In the genomic region with DNA sequence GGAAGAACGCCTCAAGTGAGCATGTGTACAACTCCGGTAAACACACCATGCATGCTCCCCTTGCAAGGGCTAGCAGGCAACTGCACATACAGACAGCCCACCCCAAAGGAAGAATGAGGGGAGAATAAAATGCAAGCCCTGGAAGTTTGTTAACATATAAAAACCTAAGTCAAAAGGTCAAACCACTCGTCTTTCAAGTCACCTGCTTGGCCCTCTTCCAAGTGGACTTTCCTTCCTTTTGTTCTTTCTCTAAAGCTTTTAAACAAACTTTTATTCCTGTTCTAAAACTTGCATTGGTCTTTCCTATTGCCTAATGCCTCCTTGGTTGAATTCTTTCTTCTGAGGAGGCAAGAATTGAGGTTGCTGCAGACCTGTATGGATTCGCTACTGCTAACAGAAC, we compare ENCODE assay signal across 37 cellular contexts.
"Had no signal": no experiment of that assay in that cellular context is flagged by ENCODE, and none has a peak within 500 bp of the region (broad histone marks: within the 10 kb centered on the region; RNA-seq: fewer than 3 reads in every experiment).

No MANE protein-coding gene starts in this region.

- FAIRE-seq: bronchial epithelial cell, TTC549 had no signal

- H3K27ac ChIP-seq: ascending aorta, cardiac muscle cell, VCaP had no signal

- H3K36me3 ChIP-seq: ascending aorta, cardiac muscle cell had no signal

- H3K27me3 Mint-ChIP-seq: activated B cell treated with CpG ODN at 0.5 μM for 24 hours; activated CD4-positive, alpha-beta memory T cell treated with anti-CD3 and anti-CD28 coated beads, Interleukin-2, amount 10 ng/mL, durations not matched to agents 7 days and 5 days; activated CD4-positive, alpha-beta T cell treated with anti-CD3 and anti-CD28 coated beads, Interleukin-2, amount 10 ng/mL, durations not matched to agents 7 days and 5 days; activated CD8-positive, alpha-beta memory T cell treated with anti-CD3 and anti-CD28 coated beads, Interleukin-2, amount 10 ng/mL, durations not matched to agents 7 days and 5 days; activated naive CD4-positive, alpha-beta T cell treated with anti-CD3 and anti-CD28 coated beads, Interleukin-2, amount 10 ng/mL, durations not matched to agents 7 days and 5 days; activated naive CD8-positive, alpha-beta T cell; activated naive CD8-positive, alpha-beta T cell treated with anti-CD3 and anti-CD28 coated beads, Interleukin-2, amount 10 ng/mL, durations not matched to agents 7 days and 5 days; activated naive CD8-positive, alpha-beta T cell treated with anti-CD3 and anti-CD28 coated beads, Interleukin-2, amount 50 U/mL, for 24 hours; brain had no signal

- H3K27ac Mint-ChIP-seq: activated B cell treated with CpG ODN at 0.5 μM for 24 hours; activated CD4-positive, alpha-beta memory T cell treated with anti-CD3 and anti-CD28 coated beads, Interleukin-2, amount 10 ng/mL, durations not matched to agents 7 days and 5 days; activated CD4-positive, alpha-beta T cell treated with anti-CD3 and anti-CD28 coated beads, Interleukin-2, amount 10 ng/mL, durations not matched to agents 7 days and 5 days; activated CD8-positive, alpha-beta memory T cell treated with anti-CD3 and anti-CD28 coated beads, Interleukin-2, amount 10 ng/mL, durations not matched to agents 7 days and 5 days; activated CD8-positive, alpha-beta T cell treated with anti-CD3 and anti-CD28 coated beads, Interleukin-2, amount 10 ng/mL, durations not matched to agents 7 days and 5 days; activated naive CD4-positive, alpha-beta T cell treated with anti-CD3 and anti-CD28 coated beads, Interleukin-2, amount 10 ng/mL, durations not matched to agents 7 days and 5 days; activated naive CD4-positive, alpha-beta T cell treated with anti-CD3 and anti-CD28 coated beads, Interleukin-2, amount 50 U/mL, for 24 hours; activated naive CD8-positive, alpha-beta T cell; activated naive CD8-positive, alpha-beta T cell treated with anti-CD3 and anti-CD28 coated beads, Interleukin-2, amount 10 ng/mL, durations not matched to agents 7 days and 5 days; activated naive CD8-positive, alpha-beta T cell treated with anti-CD3 and anti-CD28 coated beads, Interleukin-2, amount 50 U/mL, for 24 hours; activated T-cell treated with anti-CD3 and anti-CD28 coated beads, Interleukin-2, amount 50 U/mL, for 24 hours; activated T-helper 2 cell treated with anti-CD3 and anti-CD28 coated beads, Interferon-gamma antibody, Interleukin-2, Interleukin-4, amounts not matched to agents 10 μg/mL and 5 μg/mL and 100 μg/mL, durations not matched to agents 14 hours and 24 hours and 36 hours; brain; T-helper 1 cell treated with Interleukin-12 subunit alpha and Interleukin-12 subunit beta and Interleukin-4 antibody, amounts not matched to agents 30 μg/mL and 1 μg/mL, for 36 hours; T-helper 2 cell treated with Interferon-gamma antibody and Interleukin-4, amounts not matched to agents 5 μg/mL and 100 μg/mL, for 36 hours had no signal

- H3K27me3 ChIP-seq: ascending aorta, cardiac muscle cell had no signal

- H3K4me3 Mint-ChIP-seq: activated B cell treated with CpG ODN at 0.5 μM for 24 hours; activated CD4-positive, alpha-beta memory T cell treated with anti-CD3 and anti-CD28 coated beads, Interleukin-2, amount 10 ng/mL, durations not matched to agents 7 days and 5 days; activated CD4-positive, alpha-beta T cell treated with anti-CD3 and anti-CD28 coated beads, Interleukin-2, amount 10 ng/mL, durations not matched to agents 7 days and 5 days; activated CD8-positive, alpha-beta memory T cell treated with anti-CD3 and anti-CD28 coated beads, Interleukin-2, amount 10 ng/mL, durations not matched to agents 7 days and 5 days; activated CD8-positive, alpha-beta T cell treated with anti-CD3 and anti-CD28 coated beads, Interleukin-2, amount 10 ng/mL, durations not matched to agents 7 days and 5 days; activated naive CD4-positive, alpha-beta T cell treated with anti-CD3 and anti-CD28 coated beads, Interleukin-2, amount 10 ng/mL, durations not matched to agents 7 days and 5 days; activated naive CD4-positive, alpha-beta T cell treated with anti-CD3 and anti-CD28 coated beads, Interleukin-2, amount 50 U/mL, for 24 hours; activated naive CD8-positive, alpha-beta T cell; activated naive CD8-positive, alpha-beta T cell treated with anti-CD3 and anti-CD28 coated beads, Interleukin-2, amount 10 ng/mL, durations not matched to agents 7 days and 5 days; activated naive CD8-positive, alpha-beta T cell treated with anti-CD3 and anti-CD28 coated beads, Interleukin-2, amount 50 U/mL, for 24 hours; activated T-cell treated with anti-CD3 and anti-CD28 coated beads, Interleukin-2, amount 50 U/mL, for 24 hours; central memory CD8-positive, alpha-beta T cell; T-helper 1 cell treated with Interleukin-12 subunit alpha and Interleukin-12 subunit beta and Interleukin-4 antibody, amounts not matched to agents 30 μg/mL and 1 μg/mL, for 36 hours; T-helper 2 cell treated with Interferon-gamma antibody and Interleukin-4, amounts not matched to agents 5 μg/mL and 100 μg/mL, for 36 hours had no signal

- DNase-seq: activated B cell treated with CpG ODN at 0.5 μM for 24 hours; activated CD4-positive, alpha-beta memory T cell treated with anti-CD3 and anti-CD28 coated beads, Interleukin-2, amount 10 ng/mL, durations not matched to agents 7 days and 5 days; activated CD4-positive, alpha-beta T cell treated with anti-CD3 and anti-CD28 coated beads for 48 hours; activated CD4-positive, alpha-beta T cell treated with anti-CD3 and anti-CD28 coated beads, Interleukin-2, amount 10 ng/mL, durations not matched to agents 7 days and 5 days; activated CD4-positive, alpha-beta T cell treated with anti-CD3 and anti-CD28 coated beads, Interleukin-2, amount 50 U/mL, for 48 hours; activated CD4-positive, CD25-positive, alpha-beta regulatory T cell treated with anti-CD3 and anti-CD28 coated beads, Interleukin-2, amount 50 U/mL, for 72 hours; activated CD8-positive, alpha-beta memory T cell treated with anti-CD3 and anti-CD28 coated beads for 24 hours; activated CD8-positive, alpha-beta memory T cell treated with anti-CD3 and anti-CD28 coated beads, Interleukin-2, amount 10 ng/mL, durations not matched to agents 7 days and 5 days; activated CD8-positive, alpha-beta memory T cell treated with anti-CD3 and anti-CD28 coated beads, Interleukin-2, amount 50 U/mL, for 48 hours; activated CD8-positive, alpha-beta T cell treated with anti-CD3 and anti-CD28 coated beads, Interleukin-2, amount 10 ng/mL, durations not matched to agents 7 days and 5 days; activated effector memory CD4-positive, alpha-beta T cell treated with Interleukin-2 at 50 U/mL for 16 hours; activated gamma-delta T cell; activated naive CD4-positive, alpha-beta T cell treated with anti-CD3 and anti-CD28 coated beads, Interleukin-2, amount 10 ng/mL, durations not matched to agents 7 days and 5 days; activated naive CD4-positive, alpha-beta T cell treated with Interleukin-2 at 50 U/mL for 16 hours; activated naive CD8-positive, alpha-beta T cell treated with anti-CD3 and anti-CD28 coated beads, Interleukin-2, amount 10 ng/mL, durations not matched to agents 7 days and 5 days; activated naive CD8-positive, alpha-beta T cell treated with anti-CD3 and anti-CD28 coated beads, Interleukin-2, amount 50 U/mL, for 24 hours; activated T-cell treated with anti-CD3 and anti-CD28 coated beads, Interleukin-2, amount 50 U/mL, for 24 hours; activated T-cell treated with anti-CD3 and anti-CD28 coated beads, Interleukin-2, amount 50 U/mL, for 48 hours; amygdala; anterior cingulate cortex; caudate nucleus; cerebellar nuclear complex; T-helper 1 cell; T-helper 2 cell; T-helper 9 cell had no signal

- H3K4me3 ChIP-seq: ascending aorta, cardiac muscle cell had no signal

- ATAC-seq: activated CD8-positive, alpha-beta memory T cell treated with anti-CD3 and anti-CD28 coated beads, Interleukin-2, amount 10 ng/mL, durations not matched to agents 7 days and 5 days; activated CD8-positive, alpha-beta T cell treated with anti-CD3 and anti-CD28 coated beads, Interleukin-2, amount 10 ng/mL, durations not matched to agents 7 days and 5 days; activated naive CD8-positive, alpha-beta T cell treated with anti-CD3 and anti-CD28 coated beads, Interleukin-2, amount 50 U/mL, for 24 hours had no signal

- H3K9me3 Mint-ChIP-seq: central memory CD8-positive, alpha-beta T cell had no signal

- H3K9me3 ChIP-seq: ascending aorta had no signal
